In the genomic region with DNA sequence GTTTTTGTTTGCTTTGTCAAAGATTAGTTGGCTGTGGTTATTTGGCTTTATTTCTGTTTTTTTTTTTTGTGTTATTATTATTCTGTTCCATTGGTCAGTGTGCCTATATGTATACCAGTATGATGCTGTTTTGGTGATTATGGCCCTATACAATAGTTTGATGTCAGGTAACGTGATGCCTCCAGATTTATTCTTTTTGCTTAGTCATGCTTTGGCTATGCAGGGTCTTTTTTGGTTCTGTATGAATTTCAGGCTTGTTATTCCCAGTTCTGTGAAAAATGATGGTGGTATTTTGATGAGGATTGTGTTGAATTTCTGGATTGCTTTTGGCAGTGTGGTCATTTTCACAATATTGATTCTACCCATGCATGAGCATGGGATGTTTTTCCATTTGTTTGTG, we compare ENCODE assay signal across 25 cellular contexts.
"Had no signal": no experiment of that assay in that cellular context is flagged by ENCODE, and none has a peak within 500 bp of the region (broad histone marks: within the 10 kb centered on the region; RNA-seq: fewer than 3 reads in every experiment).

No MANE protein-coding gene starts in this region.

- H3K27me3 ChIP-seq: colonic mucosa, esophagus squamous epithelium, gastrocnemius medialis, heart right ventricle, left lung had no signal

- H3K27ac ChIP-seq: colonic mucosa, epithelial cell of prostate, esophagus squamous epithelium, gastrocnemius medialis, heart right ventricle, left lung, lower lobe of right lung had no signal

- H3K4me1 ChIP-seq: colonic mucosa, gastrocnemius medialis, heart right ventricle, left lung, lower lobe of right lung had no signal

- H3K9me3 ChIP-seq: colonic mucosa, esophagus squamous epithelium, gastrocnemius medialis had no signal

- ATAC-seq: effector memory CD8-positive, alpha-beta T cell; esophagus mucosa; gastrocnemius medialis; heart right ventricle; left cardiac atrium; left lung; left ventricle myocardium superior; lower lobe of right lung; mucosa of descending colon had no signal

- H3K36me3 ChIP-seq: colonic mucosa, esophagus squamous epithelium, gastrocnemius medialis, heart right ventricle, left lung, lower lobe of right lung had no signal

- FAIRE-seq: endometrium, islet of Langerhans, keratinocyte had no signal

- DNase-seq: colonic mucosa; cortex of kidney; effector CD8-positive, alpha-beta T cell; effector memory CD8-positive, alpha-beta T cell; endodermal cell; erythroblast; esophagus squamous epithelium; foreskin fibroblast; foreskin melanocyte; gastrocnemius medialis; glutamatergic neuron; head of caudate nucleus; heart right ventricle; hippocampal formation; left cardiac atrium; left lung; left ventricle myocardium superior; lower lobe of right lung; mesenchymal stem cell; mucosa of descending colon had no signal

- H3K4me3 ChIP-seq: colonic mucosa, esophagus squamous epithelium, gastrocnemius medialis, heart right ventricle, left lung, lower lobe of right lung, mucosa of descending colon had no signal
